12 cellular contexts compared by ENCODE assay signal in the genomic region with DNA sequence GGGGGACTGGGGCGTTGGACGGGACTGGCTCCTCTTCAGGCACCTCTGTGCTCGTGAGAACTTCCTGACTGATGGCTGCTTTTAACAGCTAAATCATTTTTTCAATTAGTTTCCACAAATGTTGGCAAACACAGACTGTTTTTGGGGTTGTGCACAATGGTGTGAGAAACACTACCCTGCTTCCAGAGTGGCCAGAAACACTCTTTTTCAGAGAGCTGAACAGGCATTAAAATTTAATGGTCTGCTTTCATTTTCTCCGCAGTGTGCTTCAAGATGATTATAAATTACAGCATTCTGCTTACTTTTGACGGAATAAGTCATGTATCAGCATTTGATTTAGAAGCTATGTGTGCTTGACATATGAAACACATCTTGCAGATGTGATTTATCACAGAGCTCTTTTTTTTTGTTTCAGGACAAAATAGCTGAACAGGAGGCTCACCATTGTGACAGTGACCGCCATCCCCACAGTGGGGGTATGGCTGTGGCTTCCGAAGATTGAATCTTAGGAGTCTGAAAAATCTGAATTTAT.
DNase-seq lines count a peak whose midpoint lies in the region; ATAC-seq lines count a peak whose summit lies in the region.
"Had no signal": no experiment of that assay in that cellular context is flagged by ENCODE, and none has a peak within 500 bp of the region (broad histone marks: within the 10 kb centered on the region; RNA-seq: fewer than 3 reads in every experiment).

No MANE protein-coding gene starts in this region.

- H3K4me3 ChIP-seq in ectodermal cell (ENCODE audit: insufficient read depth, low read depth, low read length) = peak overlapping the region; percentile 13

- no peaks in the 10 kb centered on the region for H3K27me3 ChIP-seq in ectodermal cell (ENCODE audit: control insufficient read depth, insufficient read depth, low read length, poor library complexity, severe bottlenecking)

- no peaks in the 10 kb centered on the region for H3K36me3 Mint-ChIP-seq in stimulated activated naive CD8-positive, alpha-beta T cell treated with anti-CD3 and anti-CD28 coated beads, Interleukin-15, Interleukin-2, amounts not matched to agents 100 ng/mL and 50 ng/mL, for 24 hours (ENCODE audit: low read depth)
- H3K36me3 Mint-ChIP-seq in natural killer cell treated with Interleukin-12 subunit alpha and Interleukin-12 subunit beta and Interleukin-15 and Interleukin-18, amount 100 ng/mL, for 72 hours = peaks cover 9% of the 10 kb centered on the region

- H3K36me3 ChIP-seq in ectodermal cell (ENCODE audit: control insufficient read depth, insufficient read depth, low read length) = no peaks in the 10 kb centered on the region

- H3K27ac Mint-ChIP-seq in stimulated activated naive CD8-positive, alpha-beta T cell treated with anti-CD3 and anti-CD28 coated beads, Interleukin-15, Interleukin-2, amounts not matched to agents 100 ng/mL and 50 ng/mL, for 24 hours = no peak overlapping the region
- no peak overlapping the region for H3K27ac Mint-ChIP-seq in stimulated activated naive CD8-positive, alpha-beta T cell treated with anti-CD3 and anti-CD28 coated beads, Interleukin-15, amount 100 ng/mL, for 72 hours
- H3K27ac Mint-ChIP-seq in natural killer cell treated with Interleukin-12 subunit alpha and Interleukin-12 subunit beta and Interleukin-15 and Interleukin-18, amount 100 ng/mL, for 72 hours = peak overlapping the region; percentile 36 to 57
- H3K27ac Mint-ChIP-seq: effector memory CD8-positive, alpha-beta T cell had no signal

- H3K27me3 Mint-ChIP-seq in stimulated activated naive CD8-positive, alpha-beta T cell treated with anti-CD3 and anti-CD28 coated beads, Interleukin-15, Interleukin-2, amounts not matched to agents 100 ng/mL and 50 ng/mL, for 24 hours = no peaks in the 10 kb centered on the region
- no peaks in the 10 kb centered on the region for H3K27me3 Mint-ChIP-seq in stimulated activated naive CD8-positive, alpha-beta T cell treated with anti-CD3 and anti-CD28 coated beads, Interleukin-15, amount 100 ng/mL, for 72 hours
- no peaks in the 10 kb centered on the region for H3K27me3 Mint-ChIP-seq in natural killer cell treated with Interleukin-12 subunit alpha and Interleukin-12 subunit beta and Interleukin-15 and Interleukin-18, amount 100 ng/mL, for 72 hours
- H3K27me3 Mint-ChIP-seq: effector memory CD8-positive, alpha-beta T cell had no signal

- H3K9me3 ChIP-seq in ectodermal cell (ENCODE audit: control insufficient read depth, low read length) = no peaks in the 10 kb centered on the region

- 49 to 52% methylated on average over 7 of the region's 7 CpGs for WGBS in ectodermal cell, 2 experiments

- ATAC-seq in stimulated activated naive CD8-positive, alpha-beta T cell treated with anti-CD3 and anti-CD28 coated beads, Interleukin-15, amount 100 ng/mL, for 72 hours = no peak
- ATAC-seq in natural killer cell treated with Interleukin-12 subunit alpha and Interleukin-12 subunit beta and Interleukin-15 and Interleukin-18, amount 100 ng/mL, for 72 hours = no peak
- ATAC-seq in HG03520 (IDR thresholded peaks at IDR 0.05; ENCODE audit: unreplicated experiment) = no peak
- ATAC-seq in GM19035 (IDR thresholded peaks at IDR 0.05; ENCODE audit: unreplicated experiment) = no peak
- ATAC-seq: effector memory CD8-positive, alpha-beta T cell had no signal

- peaks cover 9% of the 10 kb centered on the region for H3K9me3 Mint-ChIP-seq in stimulated activated naive CD8-positive, alpha-beta T cell treated with anti-CD3 and anti-CD28 coated beads, Interleukin-15, Interleukin-2, amounts not matched to agents 100 ng/mL and 50 ng/mL, for 24 hours
- no peaks in the 10 kb centered on the region for H3K9me3 Mint-ChIP-seq in stimulated activated naive CD8-positive, alpha-beta T cell treated with anti-CD3 and anti-CD28 coated beads, Interleukin-15, amount 100 ng/mL, for 72 hours
- H3K9me3 Mint-ChIP-seq in natural killer cell treated with Interleukin-12 subunit alpha and Interleukin-12 subunit beta and Interleukin-15 and Interleukin-18, amount 100 ng/mL, for 72 hours = no peaks in the 10 kb centered on the region

- H3K4me3 Mint-ChIP-seq in stimulated activated naive CD8-positive, alpha-beta T cell treated with anti-CD3 and anti-CD28 coated beads, Interleukin-15, Interleukin-2, amounts not matched to agents 100 ng/mL and 50 ng/mL, for 24 hours = peak overlapping the region; percentile 7
- H3K4me3 Mint-ChIP-seq in stimulated activated naive CD8-positive, alpha-beta T cell treated with anti-CD3 and anti-CD28 coated beads, Interleukin-15, amount 100 ng/mL, for 72 hours = no peak overlapping the region
- peak overlapping the region; percentile 74 for H3K4me3 Mint-ChIP-seq in natural killer cell treated with Interleukin-12 subunit alpha and Interleukin-12 subunit beta and Interleukin-15 and Interleukin-18, amount 100 ng/mL, for 72 hours
- H3K4me3 Mint-ChIP-seq: effector memory CD8-positive, alpha-beta T cell had no signal

- no peaks in the 10 kb centered on the region for H3K4me1 Mint-ChIP-seq in stimulated activated naive CD8-positive, alpha-beta T cell treated with anti-CD3 and anti-CD28 coated beads, Interleukin-15, Interleukin-2, amounts not matched to agents 100 ng/mL and 50 ng/mL, for 24 hours (ENCODE audit: low read depth)
- no peaks in the 10 kb centered on the region for H3K4me1 Mint-ChIP-seq in stimulated activated naive CD8-positive, alpha-beta T cell treated with anti-CD3 and anti-CD28 coated beads, Interleukin-15, amount 100 ng/mL, for 72 hours
- H3K4me1 Mint-ChIP-seq in natural killer cell treated with Interleukin-12 subunit alpha and Interleukin-12 subunit beta and Interleukin-15 and Interleukin-18, amount 100 ng/mL, for 72 hours (ENCODE audit: low read depth in 2 of 2) = peaks cover 30 to 40% of the 10 kb centered on the region in 2 donors

- DNase-seq in stimulated activated naive CD8-positive, alpha-beta T cell treated with anti-CD3 and anti-CD28 coated beads, Interleukin-15, amount 100 ng/mL, for 72 hours = no peak
- no peak for DNase-seq in natural killer cell treated with Interleukin-12 subunit alpha and Interleukin-12 subunit beta and Interleukin-15 and Interleukin-18, amount 100 ng/mL, for 72 hours (ENCODE audit: low spot score)
- DNase-seq in stimulated activated CD4-positive, alpha-beta T cell treated with anti-CD3 and anti-CD28 coated beads, Interleukin-4, amount 100 ng/mL, for 4 hours = no peak
- no peak for DNase-seq in NCI-H2196 (lab: John Stamatoyannopoulos, UW; ENCODE audit: unreplicated experiment)
- DNase-seq: activated CD8-positive, alpha-beta memory T cell treated with anti-CD3 and anti-CD28 coated beads, Interleukin-2, amount 50 U/mL, for 48 hours; effector memory CD8-positive, alpha-beta T cell; NCI-H1436 treated with DMSO at 0.1 percent for 48 hours; stimulated activated CD4-positive, alpha-beta T cell treated with anti-CD3 and anti-CD28 coated beads, Interleukin-4, amount 100 ng/mL, for 24 hours had no signal

- H3K4me1 ChIP-seq in ectodermal cell (ENCODE audit: control insufficient read depth, insufficient read depth, low read length) = peaks cover 38% of the 10 kb centered on the region

- H3K27ac ChIP-seq in ectodermal cell (ENCODE audit: insufficient read depth, low read depth, low read length, poor library complexity, severe bottlenecking) = peak overlapping the region; percentile 33

Comparison
In these comparisons a context has a peak if more than half of its experiments do, and no peak if none do; other contexts are left out.
1. H3K4me3 Mint-ChIP-seq: peak in stimulated activated naive CD8-positive, alpha-beta T cell treated with anti-CD3 and anti-CD28 coated beads, Interleukin-15, Interleukin-2, amounts not matched to agents 100 ng/mL and 50 ng/mL, for 24 hours (single experiment) and natural killer cell treated with Interleukin-12 subunit alpha and Interleukin-12 subunit beta and Interleukin-15 and Interleukin-18, amount 100 ng/mL, for 72 hours (single experiment); none in stimulated activated naive CD8-positive, alpha-beta T cell treated with anti-CD3 and anti-CD28 coated beads, Interleukin-15, amount 100 ng/mL, for 72 hours (0 of 2).
2. H3K27ac Mint-ChIP-seq: peak in natural killer cell treated with Interleukin-12 subunit alpha and Interleukin-12 subunit beta and Interleukin-15 and Interleukin-18, amount 100 ng/mL, for 72 hours (2 of 2); none in stimulated activated naive CD8-positive, alpha-beta T cell treated with anti-CD3 and anti-CD28 coated beads, Interleukin-15, Interleukin-2, amounts not matched to agents 100 ng/mL and 50 ng/mL, for 24 hours (single experiment) and stimulated activated naive CD8-positive, alpha-beta T cell treated with anti-CD3 and anti-CD28 coated beads, Interleukin-15, amount 100 ng/mL, for 72 hours (0 of 2).